Comparison of ENCODE assay signal across 1 cellular context in genomic region chr9:92740015-92740408, GRCh38.
TF ChIP-seq lines count a peak whose summit lies in the region.

No MANE protein-coding gene starts in this region.

TF ChIP-seq in GM12878, 131 proteins besides CTCF, POLR2A, EP300 and RAD21 (continued from another document):
- TF ChIP-seq SKIL (IDR thresholded peaks at IDR 0.05; ENCODE audit: low read depth, poor library complexity, severe bottlenecking), result no peak
- no peak for TF ChIP-seq CREB1 (IDR thresholded peaks at IDR 0.05; ENCODE audit: low read depth)
- TF ChIP-seq E4F1 (IDR thresholded peaks at IDR 0.05; ENCODE audit: borderline replicate concordance, partially characterized antibody), result no peak
- no peak for TF ChIP-seq NKRF (conservative IDR thresholded peaks at IDR 0.05)
- no peak for TF ChIP-seq NFIC (IDR thresholded peaks at IDR 0.05; ENCODE audit: low read depth, low read length)
- no peak for TF ChIP-seq ZNF217 (IDR thresholded peaks at IDR 0.05)
